Comparison of ENCODE assay signal across 8 cellular contexts in the genomic region with DNA sequence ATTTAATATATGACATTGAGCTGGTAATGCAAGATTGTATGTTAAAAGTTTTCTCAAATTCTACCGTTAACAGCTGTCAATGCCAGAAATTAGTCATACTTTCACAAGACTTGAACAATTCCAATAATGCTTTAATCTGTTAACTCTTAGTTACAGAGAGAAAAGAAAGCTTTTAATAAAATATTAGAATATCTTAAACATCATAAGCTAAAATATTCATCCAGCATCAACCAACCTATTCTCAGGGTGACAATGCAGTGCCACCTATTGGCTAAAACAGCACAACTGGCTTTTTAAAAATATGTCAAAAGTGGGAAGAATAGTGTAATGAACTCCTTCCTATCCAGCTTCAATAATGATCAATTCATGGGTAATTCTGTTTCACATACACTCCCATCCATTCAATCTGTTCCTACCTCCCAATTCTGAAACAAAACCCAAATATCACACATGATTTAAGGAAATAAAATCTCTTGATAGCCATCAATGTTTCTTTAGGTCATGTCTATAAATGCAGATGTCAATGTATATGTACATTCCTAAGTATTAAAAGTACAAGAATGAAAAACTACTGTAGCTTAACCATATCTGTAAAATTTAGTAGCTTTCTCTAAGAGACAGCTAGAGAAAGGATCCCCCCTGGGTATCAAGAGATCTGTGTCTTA.
DNase-seq lines count a peak whose midpoint lies in the region; ATAC-seq and TF ChIP-seq lines count a peak whose summit lies in the region.

No MANE protein-coding gene starts in this region.

- no peaks in the 10 kb centered on the region for H3K36me3 Mint-ChIP-seq in activated CD8-positive, alpha-beta T cell treated with anti-CD3 and anti-CD28 coated beads, Interleukin-2, amount 10 ng/mL, durations not matched to agents 7 days and 5 days (ENCODE audit: low read depth)

- peak; percentile 66 for TF ChIP-seq CTCF in GM06990 (IDR thresholded peaks at IDR 0.05; ENCODE audit: insufficient read depth, low read length, poor library complexity, severe bottlenecking)

- no peak overlapping the region for H3K4me3 ChIP-seq in GM06990 (replicated peaks; ENCODE audit: low read depth, low read length)

- POLR2A ChIA-PET in activated CD8-positive, alpha-beta T cell treated with anti-CD3 and anti-CD28 coated beads, Interleukin-2, amount 10 ng/mL, durations not matched to agents 7 days and 5 days (lab: Charles Lee): no interaction called here

- no peaks in the 10 kb centered on the region for H3K9me3 Mint-ChIP-seq in activated CD8-positive, alpha-beta T cell treated with anti-CD3 and anti-CD28 coated beads, Interleukin-2, amount 10 ng/mL, durations not matched to agents 7 days and 5 days (ENCODE audit: insufficient read depth)

- H3K27me3 Mint-ChIP-seq in activated CD8-positive, alpha-beta T cell treated with anti-CD3 and anti-CD28 coated beads, Interleukin-2, amount 10 ng/mL, durations not matched to agents 7 days and 5 days (ENCODE audit: low read depth): no peaks in the 10 kb centered on the region

- H3K27ac Mint-ChIP-seq in activated CD8-positive, alpha-beta T cell treated with anti-CD3 and anti-CD28 coated beads, Interleukin-2, amount 10 ng/mL, durations not matched to agents 7 days and 5 days: no peak overlapping the region

- H3K4me1 Mint-ChIP-seq in activated CD8-positive, alpha-beta T cell treated with anti-CD3 and anti-CD28 coated beads, Interleukin-2, amount 10 ng/mL, durations not matched to agents 7 days and 5 days (ENCODE audit: low read depth): no peaks in the 10 kb centered on the region

- H3K4me3 Mint-ChIP-seq in activated CD8-positive, alpha-beta T cell treated with anti-CD3 and anti-CD28 coated beads, Interleukin-2, amount 10 ng/mL, durations not matched to agents 7 days and 5 days: no peak overlapping the region

- H3K27me3 ChIP-seq in GM06990 (replicated peaks; ENCODE audit: control insufficient read depth, insufficient read depth, low read length): no peaks in the 10 kb centered on the region

- DNase-seq in GM06990 (ENCODE audit: extremely low read depth, insufficient read length): no peak
- peak; percentile 49 for DNase-seq in activated CD8-positive, alpha-beta T cell treated with anti-CD3 and anti-CD28 coated beads, Interleukin-2, amount 10 ng/mL, durations not matched to agents 7 days and 5 days
- peak; percentile 8 for DNase-seq in left kidney (ENCODE audit: low read depth, low spot score)
- DNase-seq in mucosa of gallbladder (ENCODE audit: low spot score): no peak
- DNase-seq in stimulated activated CD4-positive, alpha-beta T cell treated with anti-CD3 and anti-CD28 coated beads, Interleukin-2, amount 100 ng/mL, for 24 hours: no peak

- peak; percentile 40 for ATAC-seq in HG02870 (IDR thresholded peaks at IDR 0.05; ENCODE audit: unreplicated experiment)
- no peak for ATAC-seq in activated CD8-positive, alpha-beta T cell treated with anti-CD3 and anti-CD28 coated beads, Interleukin-2, amount 10 ng/mL, durations not matched to agents 7 days and 5 days
- ATAC-seq in GM18858 (IDR thresholded peaks at IDR 0.05; ENCODE audit: unreplicated experiment): no peak
- no peak for ATAC-seq in HG03457 (IDR thresholded peaks at IDR 0.05; ENCODE audit: unreplicated experiment)

- CTCF ChIA-PET in activated CD8-positive, alpha-beta T cell treated with anti-CD3 and anti-CD28 coated beads, Interleukin-2, amount 10 ng/mL, durations not matched to agents 7 days and 5 days (lab: Charles Lee): interaction anchor here (0.6 to 3.2 kb wide), 57 partner anchors 9 to 370 kb away, joined by 3 to 70 read pairs (median 5); partner anchors contain the start of gene CCDC141

- H3K36me3 ChIP-seq in GM06990 (ENCODE audit: control insufficient read depth, insufficient read depth, low read length): no peaks in the 10 kb centered on the region

Comparison
In these comparisons a context has a peak if more than half of its experiments do, and no peak if none do; other contexts are left out.
1. DNase-seq: peak in activated CD8-positive, alpha-beta T cell treated with anti-CD3 and anti-CD28 coated beads, Interleukin-2, amount 10 ng/mL, durations not matched to agents 7 days and 5 days (single experiment) and left kidney (single experiment); none in GM06990 (single experiment), mucosa of gallbladder (single experiment) and stimulated activated CD4-positive, alpha-beta T cell treated with anti-CD3 and anti-CD28 coated beads, Interleukin-2, amount 100 ng/mL, for 24 hours (0 of 2).